ENCODE assay signal across 15 cellular contexts in the genomic region with DNA sequence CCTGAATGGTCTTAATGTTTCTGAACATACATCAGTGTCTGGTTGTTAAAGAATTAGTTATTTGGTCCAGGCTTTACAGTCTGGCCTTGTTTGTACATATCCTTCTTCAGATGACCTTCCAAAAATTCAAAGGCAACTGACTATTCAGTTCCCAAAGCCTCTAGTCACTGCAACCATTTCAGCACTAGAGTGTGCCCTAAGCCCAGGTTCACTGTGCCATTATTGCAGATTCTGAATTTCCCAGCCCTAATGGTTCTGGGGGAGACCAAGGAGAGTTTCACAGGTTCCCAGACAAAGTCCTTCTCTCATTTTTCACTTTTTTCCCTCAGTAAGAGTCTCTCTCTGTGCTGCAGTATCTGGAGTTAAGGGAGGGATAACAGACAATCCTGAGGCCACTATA.
DNase-seq lines count a peak whose midpoint lies in the region; FAIRE-seq and TF ChIP-seq lines count a peak whose summit lies in the region.
"Had no signal": no experiment of that assay in that cellular context is flagged by ENCODE, and none has a peak within 500 bp of the region (broad histone marks: within the 10 kb centered on the region; RNA-seq: fewer than 3 reads in every experiment).

No MANE protein-coding gene starts in this region.

- no peak overlapping the region for H2BK15ac ChIP-seq in mesendoderm (replicated peaks; ENCODE audit: low read depth)

- H2AFZ ChIP-seq in Loucy (ENCODE audit: low read length) = no peak overlapping the region

- no peaks in the 10 kb centered on the region for H3K9me2 ChIP-seq in Loucy (replicated peaks; ENCODE audit: low read depth, low read length)

- H3K4me3 Mint-ChIP-seq in chondrocyte (ENCODE audit: unreplicated experiment) = no peak overlapping the region
- no peak overlapping the region for H3K4me3 Mint-ChIP-seq in CD8-positive, alpha-beta memory T cell
- no peak overlapping the region for H3K4me3 Mint-ChIP-seq in activated T-helper 2 cell treated with anti-CD3 and anti-CD28 coated beads, Interferon-gamma antibody, Interleukin-2, Interleukin-4, amounts not matched to agents 10 μg/mL and 5 μg/mL and 100 μg/mL, durations not matched to agents 14 hours and 24 hours and 36 hours (ENCODE audit: low read depth)
- H3K4me3 Mint-ChIP-seq: activated naive CD8-positive, alpha-beta T cell treated with anti-CD3 and anti-CD28 coated beads, Interleukin-2, amount 10 ng/mL, durations not matched to agents 7 days and 5 days had no signal

- H2BK120ac ChIP-seq in mesendoderm (ENCODE audit: low read depth, low read length) = no peak overlapping the region

- H3K27me3 Mint-ChIP-seq in chondrocyte (ENCODE audit: low read depth) = peaks cover 9% of the 10 kb centered on the region
- no peaks in the 10 kb centered on the region for H3K27me3 Mint-ChIP-seq in CD8-positive, alpha-beta memory T cell
- H3K27me3 Mint-ChIP-seq in activated T-helper 2 cell treated with anti-CD3 and anti-CD28 coated beads, Interferon-gamma antibody, Interleukin-2, Interleukin-4, amounts not matched to agents 10 μg/mL and 5 μg/mL and 100 μg/mL, durations not matched to agents 14 hours and 24 hours and 36 hours (ENCODE audit: low read depth) = no peaks in the 10 kb centered on the region
- H3K27me3 Mint-ChIP-seq: activated naive CD8-positive, alpha-beta T cell treated with anti-CD3 and anti-CD28 coated beads, Interleukin-2, amount 10 ng/mL, durations not matched to agents 7 days and 5 days had no signal

- H3K27me3 ChIP-seq in Loucy (ENCODE audit: insufficient read depth, low read length, poor library complexity, severe bottlenecking) (no peaks in the 10 kb centered on the region), mesendoderm (ENCODE audit: insufficient read depth, low read length, poor library complexity) (no peaks in the 10 kb centered on the region)
- no peaks in the 10 kb centered on the region for H3K27me3 ChIP-seq in CD8-positive, alpha-beta memory T cell (ENCODE audit: insufficient read depth, low read length, poor library complexity, severe bottlenecking)

- H3K4me1 Mint-ChIP-seq in chondrocyte (ENCODE audit: low read depth) = no peaks in the 10 kb centered on the region
- H3K4me1 Mint-ChIP-seq in CD8-positive, alpha-beta memory T cell = no peaks in the 10 kb centered on the region
- no peaks in the 10 kb centered on the region for H3K4me1 Mint-ChIP-seq in activated T-helper 2 cell treated with anti-CD3 and anti-CD28 coated beads, Interferon-gamma antibody, Interleukin-2, Interleukin-4, amounts not matched to agents 10 μg/mL and 5 μg/mL and 100 μg/mL, durations not matched to agents 14 hours and 24 hours and 36 hours (ENCODE audit: low read depth)
- H3K4me1 Mint-ChIP-seq: activated naive CD8-positive, alpha-beta T cell treated with anti-CD3 and anti-CD28 coated beads, Interleukin-2, amount 10 ng/mL, durations not matched to agents 7 days and 5 days had no signal

- H3K9me3 ChIP-seq in Loucy (ENCODE audit: insufficient read depth, low read depth, low read length) = no peaks in the 10 kb centered on the region
- H3K9me3 ChIP-seq in CD8-positive, alpha-beta memory T cell (ENCODE audit: low read length) = no peaks in the 10 kb centered on the region
- H3K9me3 ChIP-seq: gastroesophageal sphincter, left ventricle myocardium inferior had no signal

- H3K79me2 ChIP-seq in Loucy (ENCODE audit: insufficient read depth, low read length) (no peaks in the 10 kb centered on the region), mesendoderm (ENCODE audit: control insufficient read depth, insufficient read depth, low read length) (no peaks in the 10 kb centered on the region)

- H3K4me3 ChIP-seq in Loucy (ENCODE audit: low read length, poor library complexity, severe bottlenecking) = no peak overlapping the region
- no peak overlapping the region for H3K4me3 ChIP-seq in mesendoderm (ENCODE audit: low read length)
- no peak overlapping the region for H3K4me3 ChIP-seq in CD8-positive, alpha-beta memory T cell (ENCODE audit: low read length)
- H3K4me3 ChIP-seq: gastroesophageal sphincter, left ventricle myocardium inferior had no signal

- H3K36me3 ChIP-seq in Loucy (ENCODE audit: insufficient read depth, low read length) (no peaks in the 10 kb centered on the region), mesendoderm (ENCODE audit: control insufficient read depth, insufficient read depth, low read length) (no peaks in the 10 kb centered on the region)
- no peaks in the 10 kb centered on the region for H3K36me3 ChIP-seq in CD8-positive, alpha-beta memory T cell (ENCODE audit: insufficient read depth, low read length)
- H3K36me3 ChIP-seq: gastroesophageal sphincter, left ventricle myocardium inferior had no signal

- H3K4me1 ChIP-seq in Loucy (ENCODE audit: insufficient read depth, low read length, poor library complexity, severe bottlenecking) = no peaks in the 10 kb centered on the region
- H3K4me1 ChIP-seq in mesendoderm (ENCODE audit: control insufficient read depth, low read depth, low read length) = no peaks in the 10 kb centered on the region
- no peaks in the 10 kb centered on the region for H3K4me1 ChIP-seq in CD8-positive, alpha-beta memory T cell (ENCODE audit: insufficient read depth, low read length)
- H3K4me1 ChIP-seq: gastroesophageal sphincter, left ventricle myocardium inferior had no signal

- H3K79me1 ChIP-seq in mesendoderm (ENCODE audit: low read length) = no peaks in the 10 kb centered on the region

- no peak overlapping the region for H3K4me2 ChIP-seq in Loucy (ENCODE audit: low read depth, low read length, poor library complexity, severe bottlenecking)
- no peak overlapping the region for H3K4me2 ChIP-seq in mesendoderm (ENCODE audit: low read length)

- CTCF ChIA-PET in CD8-positive, alpha-beta memory T cell (lab: Charles Lee) = no interaction called here

- H3K9me3 Mint-ChIP-seq in chondrocyte (ENCODE audit: low read depth) = no peaks in the 10 kb centered on the region
- peaks cover 2 to 24% (median 5%) of the 10 kb centered on the region in 5 donors for H3K9me3 Mint-ChIP-seq in CD8-positive, alpha-beta memory T cell
- no peaks in the 10 kb centered on the region for H3K9me3 Mint-ChIP-seq in activated T-helper 2 cell treated with anti-CD3 and anti-CD28 coated beads, Interferon-gamma antibody, Interleukin-2, Interleukin-4, amounts not matched to agents 10 μg/mL and 5 μg/mL and 100 μg/mL, durations not matched to agents 14 hours and 24 hours and 36 hours
- H3K9me3 Mint-ChIP-seq: activated naive CD8-positive, alpha-beta T cell treated with anti-CD3 and anti-CD28 coated beads, Interleukin-2, amount 10 ng/mL, durations not matched to agents 7 days and 5 days had no signal

- H3K27ac ChIP-seq in mesendoderm (ENCODE audit: low read depth, low read length) = no peak overlapping the region
- no peak overlapping the region for H3K27ac ChIP-seq in CD8-positive, alpha-beta memory T cell (ENCODE audit: low read depth, low read length)
- H3K27ac ChIP-seq: epithelial cell of prostate, gastroesophageal sphincter, left ventricle myocardium inferior had no signal

- intact Hi-C loops in activated T-helper 2 cell treated with anti-CD3 and anti-CD28 coated beads, Interferon-gamma antibody, Interleukin-2, Interleukin-4, amounts not matched to agents 10 μg/mL and 5 μg/mL and 100 μg/mL, durations not matched to agents 14 hours and 24 hours and 36 hours (cut with micrococcal nuclease) = no loop called here

- H4K5ac ChIP-seq in mesendoderm (ENCODE audit: low read length) = no peak overlapping the region

- TF ChIP-seq CTCF in D721Med (IDR thresholded peaks at IDR 0.05; ENCODE audit: insufficient read depth, missing control alignments) = peak; percentile 6
- TF ChIP-seq CTCF in Loucy (conservative IDR thresholded peaks at IDR 0.05; ENCODE audit: low read length) = peak; percentile 16; the same call in 1 of the 2 replicates
- TF ChIP-seq CTCF in chondrocyte (IDR thresholded peaks at IDR 0.05) = peak; percentile 56

- H2BK5ac ChIP-seq in mesendoderm (ENCODE audit: low read length) = no peak overlapping the region

- H3K9ac ChIP-seq in Loucy (ENCODE audit: low read depth, low read length, poor library complexity, severe bottlenecking) = no peak overlapping the region
- no peak overlapping the region for H3K9ac ChIP-seq in mesendoderm (ENCODE audit: low read length)

- no peaks in the 10 kb centered on the region for H4K20me1 ChIP-seq in Loucy (ENCODE audit: insufficient read depth, low read length, poor library complexity, severe bottlenecking)

- no peak overlapping the region for H3K4ac ChIP-seq in mesendoderm (ENCODE audit: low read depth, low read length)

- no peaks in the 10 kb centered on the region for H3F3A ChIP-seq in Loucy (ENCODE audit: low read depth)

- POLR2A ChIA-PET in CD8-positive, alpha-beta memory T cell (lab: Charles Lee) = no interaction called here

- no peak overlapping the region for H3K18ac ChIP-seq in mesendoderm (ENCODE audit: low read length)

- no peak for FAIRE-seq in D721Med (lab: Jason Lieb, UNC)
- FAIRE-seq: bronchial epithelial cell, RCC 7860 had no signal

- DNase-seq in D721Med (ENCODE audit: insufficient read length, low spot score) (no peak), chondrocyte (ENCODE audit: low spot score) (no peak), mesendoderm (peak; percentile 33), RPMI8226 (no peak)
- no peak for DNase-seq in CD8-positive, alpha-beta memory T cell
- no peak for DNase-seq in activated T-helper 2 cell treated with anti-CD3 and anti-CD28 coated beads, Interferon-gamma antibody, Interleukin-2, Interleukin-4, amounts not matched to agents 10 μg/mL and 5 μg/mL and 100 μg/mL, durations not matched to agents 14 hours and 24 hours and 36 hours (ENCODE audit: low spot score)
- DNase-seq: activated naive CD8-positive, alpha-beta T cell treated with anti-CD3 and anti-CD28 coated beads, Interleukin-2, amount 10 ng/mL, durations not matched to agents 7 days and 5 days; left ventricle myocardium inferior; NCI-H1417 treated with DMSO at 0.1 percent for 48 hours; NCI-H748 treated with DMSO at 0.1 percent for 48 hours had no signal

- H3K23ac ChIP-seq in mesendoderm (ENCODE audit: low read length) = no peak overlapping the region

- no peak overlapping the region for H3K27ac Mint-ChIP-seq in chondrocyte (ENCODE audit: unreplicated experiment)
- H3K27ac Mint-ChIP-seq in CD8-positive, alpha-beta memory T cell = no peak overlapping the region
- no peak overlapping the region for H3K27ac Mint-ChIP-seq in activated T-helper 2 cell treated with anti-CD3 and anti-CD28 coated beads, Interferon-gamma antibody, Interleukin-2, Interleukin-4, amounts not matched to agents 10 μg/mL and 5 μg/mL and 100 μg/mL, durations not matched to agents 14 hours and 24 hours and 36 hours
- H3K27ac Mint-ChIP-seq: activated naive CD8-positive, alpha-beta T cell treated with anti-CD3 and anti-CD28 coated beads, Interleukin-2, amount 10 ng/mL, durations not matched to agents 7 days and 5 days had no signal

- H4K8ac ChIP-seq in mesendoderm (ENCODE audit: low read depth, low read length) = no peak overlapping the region

- no peak overlapping the region for H2AK5ac ChIP-seq in mesendoderm (ENCODE audit: low read length)

- H3K36me3 Mint-ChIP-seq in chondrocyte (ENCODE audit: low read depth) = no peaks in the 10 kb centered on the region
- H3K36me3 Mint-ChIP-seq in CD8-positive, alpha-beta memory T cell = no peaks in the 10 kb centered on the region
- no peaks in the 10 kb centered on the region for H3K36me3 Mint-ChIP-seq in activated T-helper 2 cell treated with anti-CD3 and anti-CD28 coated beads, Interferon-gamma antibody, Interleukin-2, Interleukin-4, amounts not matched to agents 10 μg/mL and 5 μg/mL and 100 μg/mL, durations not matched to agents 14 hours and 24 hours and 36 hours (ENCODE audit: low read depth)
- H3K36me3 Mint-ChIP-seq: activated naive CD8-positive, alpha-beta T cell treated with anti-CD3 and anti-CD28 coated beads, Interleukin-2, amount 10 ng/mL, durations not matched to agents 7 days and 5 days had no signal

- H3K56ac ChIP-seq in mesendoderm (ENCODE audit: low read length) = no peak overlapping the region

Comparison
In these comparisons a context has a peak if more than half of its experiments do, and no peak if none do; other contexts are left out.
1. CTCF ChIP-seq: peak in every context shown above with its lines; median percentile 56 in chondrocyte; 16 in Loucy; 6 in D721Med.